21 cellular contexts compared by ENCODE assay signal in the genomic region with DNA sequence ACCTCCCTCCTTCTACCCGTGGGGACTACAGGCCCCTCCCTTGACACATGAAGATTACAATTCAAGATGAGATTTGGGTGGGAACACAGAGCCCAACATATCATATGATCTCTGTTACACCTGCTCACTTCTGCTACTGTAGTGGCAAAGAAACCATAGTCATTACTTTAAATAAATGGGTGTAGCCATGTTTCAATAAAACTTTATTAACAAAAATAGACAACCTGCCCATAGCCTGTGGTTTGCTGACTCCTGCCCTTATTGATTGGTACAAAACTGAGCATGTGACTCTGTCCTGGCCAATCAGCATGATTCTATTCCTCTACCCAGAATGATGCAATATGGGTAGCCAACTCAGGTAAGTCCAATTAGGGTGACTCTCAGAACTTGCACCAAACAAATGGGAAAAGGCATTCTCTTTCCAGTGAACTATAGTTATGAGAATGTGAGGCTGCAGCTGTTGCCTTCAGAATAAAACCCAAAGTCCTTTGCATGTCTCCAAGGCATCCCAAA.
"Had no signal": no experiment of that assay in that cellular context is flagged by ENCODE, and none has a peak within 500 bp of the region (broad histone marks: within the 10 kb centered on the region; RNA-seq: fewer than 3 reads in every experiment).

No MANE protein-coding gene starts in this region.

- H3K4me1 ChIP-seq: neural progenitor cell, parathyroid adenoma, psoas muscle, tibial nerve, upper lobe of left lung had no signal

- DNase-seq: naive thymus-derived CD8-positive, alpha-beta T cell; occipital lobe; ovary; stimulated activated CD4-positive, alpha-beta T cell treated with anti-CD3 and anti-CD28 coated beads, Interleukin-4, amount 100 ng/mL, for 24 hours; stimulated activated naive CD4-positive, alpha-beta T cell treated with Interleukin-2 at 50 U/mL for 16 hours had no signal

- H2AFZ ChIP-seq: neural progenitor cell, parathyroid adenoma had no signal

- H3K9me3 ChIP-seq: ovary, psoas muscle, stomach, thoracic aorta, thyroid gland, upper lobe of left lung, vagina had no signal

- H3K4me3 ChIP-seq: neural progenitor cell, ovary, psoas muscle, skin epidermis, stomach, thoracic aorta, thyroid gland, tibial nerve, upper lobe of left lung, vagina had no signal

- H3K27me3 ChIP-seq: neural progenitor cell, ovary, thyroid gland, upper lobe of left lung, vagina had no signal

- FAIRE-seq: urothelium cell line had no signal

- ATAC-seq: naive thymus-derived CD8-positive, alpha-beta T cell; natural killer cell treated with Interleukin-12 subunit alpha and Interleukin-12 subunit beta and Interleukin-15 and Interleukin-18, amount 100 ng/mL, for 72 hours; psoas muscle; right cardiac atrium; sciatic nerve; stimulated activated effector memory CD8-positive, alpha-beta T cell treated with anti-CD3 and anti-CD28 coated beads, Interleukin-12 subunit alpha, Interleukin-12 subunit beta, amount 100 ng/mL, for 72 hours; stimulated activated naive B cell treated with anti-CD40 and anti-IgM and Interleukin-4, amounts not matched to agents 10 μg/mL and 1 μg/mL and 100 μg/mL, for 72 hours had no signal

- H3K27ac ChIP-seq: neural progenitor cell, ovary, parathyroid adenoma, psoas muscle, skin epidermis, stomach, thoracic aorta, thyroid gland, tibial nerve, upper lobe of left lung, vagina had no signal

- H3K4me2 ChIP-seq: neural progenitor cell had no signal

- H3K9ac ChIP-seq: neural progenitor cell, parathyroid adenoma had no signal

- H3K36me3 ChIP-seq: neural progenitor cell, ovary, stomach, thoracic aorta, thyroid gland, tibial nerve, upper lobe of left lung, vagina had no signal

- H3K79me2 ChIP-seq: parathyroid adenoma had no signal
